8 cellular contexts compared by ENCODE assay signal in the genomic region with DNA sequence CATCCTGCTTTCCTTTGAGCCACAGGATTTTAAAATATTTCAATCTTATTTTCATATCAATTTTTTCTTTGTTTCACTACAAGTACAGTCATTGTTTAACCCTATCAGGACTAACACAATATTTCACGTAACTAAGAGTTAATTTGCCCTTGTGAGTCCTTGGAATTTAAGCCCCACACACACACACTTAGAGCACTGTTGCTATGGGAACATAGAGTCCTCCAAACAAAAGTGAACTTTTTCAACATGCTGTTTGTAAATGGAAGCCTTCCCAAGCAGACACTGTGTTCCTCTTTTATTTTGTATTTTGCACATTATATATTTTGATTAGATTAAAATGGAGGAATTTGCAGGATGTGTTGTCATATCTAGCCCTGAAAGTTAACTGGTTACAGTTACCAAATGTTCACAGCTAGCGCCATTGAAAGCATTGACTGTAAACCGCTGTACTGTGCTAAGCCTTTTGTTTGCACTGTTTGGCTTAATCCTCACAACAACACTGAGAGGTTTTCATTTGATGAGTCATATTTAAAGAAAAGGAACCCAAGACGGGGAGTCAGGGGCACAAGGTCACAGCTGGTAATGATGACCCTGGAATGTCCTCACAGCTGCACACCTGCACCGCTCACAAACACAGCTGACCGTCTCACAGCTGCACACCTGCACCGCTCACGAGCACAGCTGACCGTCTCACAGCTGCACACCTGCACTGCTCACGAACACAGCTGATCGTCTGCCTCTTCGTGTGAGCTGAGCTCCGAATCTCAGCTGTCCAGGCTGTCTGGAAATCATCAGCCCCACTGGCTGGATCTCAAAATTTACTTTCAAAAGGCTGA. TPM values are rescaled to one million over a fixed set of nuclear protein-coding genes. Genes with fewer than 3 reads are reported as not detected.
DNase-seq lines count a peak whose midpoint lies in the region; ATAC-seq and TF ChIP-seq lines count a peak whose summit lies in the region.

No MANE protein-coding gene starts in this region.

- no peak overlapping the region for H3K9ac ChIP-seq in MM.1S (ENCODE audit: low read length)

- no peak for TF ChIP-seq CTCF in MM.1S (IDR thresholded peaks at IDR 0.05; ENCODE audit: low read length)
- no peak for TF ChIP-seq CTCF in body of pancreas (IDR thresholded peaks at IDR 0.05)

- DNase-seq in MM.1S (peak; percentile 88), body of pancreas (peak; percentile 52 to 72 (median 70)), globus pallidus (ENCODE audit: low spot score) (no peak), NCI-H1048 (lab: John Stamatoyannopoulos, UW) (no peak)

- H3K4me2 ChIP-seq in MM.1S (ENCODE audit: low read depth, low read length), result peak overlapping the region; percentile 24; the same call in 1 of the 2 replicates

- no peak overlapping the region for H3K4me3 ChIP-seq in MM.1S (ENCODE audit: low read length)
- no peak overlapping the region for H3K4me3 ChIP-seq in body of pancreas
- H3K4me3 ChIP-seq in mesodermal cell (ENCODE audit: extremely low read depth, insufficient read depth, low read length, poor library complexity, severe bottlenecking), result no peak overlapping the region

- ATAC-seq in GM19372 (IDR thresholded peaks at IDR 0.05; ENCODE audit: low read depth, unreplicated experiment), result peak; percentile 68
- ATAC-seq in body of pancreas, result peak; percentile 74
- no peak for ATAC-seq in HG03469 (IDR thresholded peaks at IDR 0.05; ENCODE audit: unreplicated experiment)
- ATAC-seq in HG03571 (IDR thresholded peaks at IDR 0.05; ENCODE audit: unreplicated experiment), result no peak

- H3K4me1 ChIP-seq in MM.1S (ENCODE audit: low read length) (peaks cover 17% of the 10 kb centered on the region; the same call in 1 of the 2 replicates), body of pancreas (peaks cover 27% of the 10 kb centered on the region), mesodermal cell (ENCODE audit: control insufficient read depth, insufficient read depth, low read length, poor library complexity, severe bottlenecking) (peaks cover 23% of the 10 kb centered on the region)

- H3K9me3 ChIP-seq in MM.1S (replicated peaks; ENCODE audit: insufficient read depth, low read length) (no peaks in the 10 kb centered on the region), body of pancreas (no peaks in the 10 kb centered on the region), mesodermal cell (ENCODE audit: control insufficient read depth, low read length) (no peaks in the 10 kb centered on the region)

- intact Hi-C loops in body of pancreas (cut with DNase I), result no loop called here

- no peaks in the 10 kb centered on the region for H4K20me1 ChIP-seq in MM.1S (ENCODE audit: insufficient read depth, low read length)

- H3K9me2 ChIP-seq in MM.1S (replicated peaks; ENCODE audit: insufficient read depth, low read length), result no peaks in the 10 kb centered on the region

- no peaks in the 10 kb centered on the region for H3K36me3 ChIP-seq in MM.1S (replicated peaks; ENCODE audit: insufficient read depth, low read length)
- H3K36me3 ChIP-seq in body of pancreas (replicated peaks in 1 of 2; ENCODE audit: insufficient read depth in 1 of 2, low read depth in 2 of 2), result no peaks in the 10 kb centered on the region
- H3K36me3 ChIP-seq in mesodermal cell (ENCODE audit: control insufficient read depth, insufficient read depth, low read length), result peaks cover 36% of the 10 kb centered on the region

- H2AFZ ChIP-seq in MM.1S (ENCODE audit: low read length), result no peak overlapping the region

- 13 to 25% methylated on average over 11 to 13 of the region's 13 CpGs for WGBS in body of pancreas, 2 donors
- 88% methylated on average over 11 of the region's 13 CpGs for WGBS in mesodermal cell (ENCODE audit: insufficient coverage in 2 of 2), 2 experiments

- peaks cover 2% of the 10 kb centered on the region for H3K79me2 ChIP-seq in MM.1S (ENCODE audit: low read length)

- H3K27ac ChIP-seq in MM.1S (ENCODE audit: low read length) (peak overlapping the region; percentile 32; the same call in 1 of the 2 replicates), body of pancreas (peak overlapping the region in 3 of 4 donors; percentile 20 to 60 (median 35)), mesodermal cell (ENCODE audit: low read depth, low read length, severe bottlenecking) (peak overlapping the region; percentile 92)

- H3F3A ChIP-seq in MM.1S (ENCODE audit: insufficient read depth, low read length), result peaks cover 12% of the 10 kb centered on the region

- no peak for TF ChIP-seq POLR2A in body of pancreas (IDR thresholded peaks at IDR 0.05)

- peaks cover 25% of the 10 kb centered on the region for H3K27me3 ChIP-seq in MM.1S (replicated peaks; ENCODE audit: insufficient read depth, low read length)
- no peaks in the 10 kb centered on the region for H3K27me3 ChIP-seq in body of pancreas

RNA-seq across cellular contexts. Expression of a gene that starts 6.3 kb away (rescaled TPM):
- 10 to 100 TPM in 1 of 2 donors, 1 to 10 TPM in 1; 4.9 to 12.5 TPM for total RNA-seq in body of pancreas
- polyA plus RNA-seq in mesodermal cell (2013, experiment 1 of 2), result 201 TPM
- 229 TPM for polyA plus RNA-seq in mesodermal cell (2013, experiment 2 of 2)

Comparison
In these comparisons a context has a peak if more than half of its experiments do, and no peak if none do; other contexts are left out.
1. ATAC-seq: peak in GM19372 (single experiment) and body of pancreas (single experiment); none in HG03469 (single experiment) and HG03571 (single experiment).
2. DNase-seq: peak in MM.1S (single experiment) and body of pancreas (4 of 4); none in globus pallidus (single experiment) and NCI-H1048 (single experiment).
3. H3K27ac ChIP-seq: peak in every context shown above with its lines; median percentile 92 in mesodermal cell; 35 in body of pancreas; 32 in MM.1S.